16 cellular contexts compared by ENCODE assay signal in the genomic region with DNA sequence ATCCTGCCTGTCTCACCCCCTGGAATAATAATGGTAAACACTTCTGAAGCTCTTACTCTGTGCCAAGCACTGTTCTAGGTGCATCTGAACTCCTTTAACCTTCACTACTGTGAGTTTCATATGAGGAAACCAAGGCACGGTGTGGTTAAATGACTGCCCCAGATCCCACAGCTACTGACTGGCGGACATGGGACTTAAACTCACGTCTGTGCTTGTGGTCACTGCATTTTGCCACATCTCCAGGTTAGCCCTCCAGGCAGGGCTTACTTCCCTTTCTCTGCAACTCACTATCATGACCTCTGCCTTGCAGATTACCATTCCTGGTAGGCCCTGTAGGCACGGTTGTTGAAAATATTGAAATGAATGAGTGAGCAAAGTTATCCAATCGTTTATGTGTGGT.
"Had no signal": no experiment of that assay in that cellular context is flagged by ENCODE, and none has a peak within 500 bp of the region (broad histone marks: within the 10 kb centered on the region; RNA-seq: fewer than 3 reads in every experiment).

No MANE protein-coding gene starts in this region.

- H3K27ac ChIP-seq: ascending aorta, breast epithelium, stomach, thoracic aorta, upper lobe of right lung, WERI-Rb-1 had no signal

- H3K27me3 ChIP-seq: ascending aorta, breast epithelium, stomach, upper lobe of right lung had no signal

- H3K4me1 ChIP-seq: ascending aorta, breast epithelium, stomach, upper lobe of right lung had no signal

- H3K9me3 ChIP-seq: ascending aorta, breast epithelium, prostate gland, stomach, thoracic aorta, upper lobe of right lung had no signal

- DNase-seq: activated CD4-positive, alpha-beta T cell treated with anti-CD3 and anti-CD28 coated beads, Interleukin-2, amount 50 U/mL, for 48 hours; activated naive CD4-positive, alpha-beta T cell treated with anti-CD3 and anti-CD28 coated beads, Interleukin-2, amount 10 ng/mL, durations not matched to agents 7 days and 5 days; cerebellar nuclear complex; effector memory CD4-positive, alpha-beta T cell; foreskin melanocyte; kidney glomerular epithelial cell; occipital lobe; right cardiac atrium; small intestine; stomach; upper lobe of right lung; WERI-Rb-1 had no signal

- H3K4me3 ChIP-seq: ascending aorta, breast epithelium, prostate gland, stomach, thoracic aorta, upper lobe of right lung had no signal

- H3K36me3 ChIP-seq: ascending aorta, breast epithelium, prostate gland, stomach, thoracic aorta, upper lobe of right lung, WERI-Rb-1 had no signal

- FAIRE-seq: small intestine had no signal
